18 cellular contexts compared by ENCODE assay signal in the genomic region with DNA sequence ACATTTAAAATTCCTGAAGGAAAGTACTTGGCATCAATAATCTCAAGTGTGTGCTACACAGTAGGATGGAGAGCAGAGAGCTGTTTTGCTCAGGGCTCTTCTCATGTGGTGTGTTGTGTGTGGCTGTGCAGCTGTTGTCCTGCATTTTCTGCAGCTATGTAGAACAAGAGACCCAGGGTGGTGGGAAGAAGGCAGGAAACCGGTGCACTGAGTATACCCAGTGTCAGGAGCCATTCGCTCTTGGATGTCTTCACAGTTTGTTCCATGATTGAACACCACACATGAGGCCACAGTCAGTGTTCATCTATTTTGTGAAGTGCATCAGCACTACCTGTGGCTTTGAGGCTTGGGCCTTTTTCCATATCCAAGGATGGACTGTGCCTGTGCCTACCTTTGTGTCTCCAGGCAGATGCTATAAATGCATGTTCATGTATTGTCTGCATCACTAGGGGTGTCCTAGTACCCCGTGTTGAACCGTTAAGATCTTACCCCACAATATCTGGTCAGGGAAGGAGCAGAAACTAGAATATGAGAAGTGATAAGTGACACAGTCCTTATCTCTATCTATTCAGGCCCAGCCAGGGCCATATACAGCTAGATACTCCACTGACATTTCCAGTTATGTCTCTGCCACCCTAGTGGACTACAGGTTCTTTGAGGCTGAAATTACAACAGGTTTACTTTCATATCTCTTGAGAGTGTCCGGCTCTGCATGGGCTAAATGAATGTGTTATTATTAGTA.
"Had no signal": no experiment of that assay in that cellular context is flagged by ENCODE, and none has a peak within 500 bp of the region (broad histone marks: within the 10 kb centered on the region; RNA-seq: fewer than 3 reads in every experiment).

No MANE protein-coding gene starts in this region.

- H3K4me3 Mint-ChIP-seq: mesothelial cell of epicardium; naive B cell; natural killer cell; nephron progenitor cell; neural progenitor cell; stimulated activated naive CD8-positive, alpha-beta T cell treated with anti-CD3 and anti-CD28 coated beads, Interleukin-15, Interleukin-2, amounts not matched to agents 100 ng/mL and 50 ng/mL, for 24 hours had no signal

- H3K4me1 Mint-ChIP-seq: mesothelial cell of epicardium, naive B cell, natural killer cell, nephron progenitor cell, neural progenitor cell had no signal

- ATAC-seq: right lobe of liver, upper lobe of right lung had no signal

- H3K27me3 Mint-ChIP-seq: naive B cell; stimulated activated naive CD8-positive, alpha-beta T cell treated with anti-CD3 and anti-CD28 coated beads, Interleukin-15, Interleukin-2, amounts not matched to agents 100 ng/mL and 50 ng/mL, for 24 hours had no signal

- H3K36me3 Mint-ChIP-seq: naive B cell, neural progenitor cell had no signal

- H3K27ac Mint-ChIP-seq: mesothelial cell of epicardium; naive B cell; natural killer cell; nephron progenitor cell; neural progenitor cell; stimulated activated naive CD8-positive, alpha-beta T cell treated with anti-CD3 and anti-CD28 coated beads, Interleukin-15, Interleukin-2, amounts not matched to agents 100 ng/mL and 50 ng/mL, for 24 hours had no signal

- DNase-seq: islet precursor cell; left ventricle myocardium inferior; mesendoderm; naive B cell; natural killer cell; nephron progenitor cell; occipital lobe; right lobe of liver; stimulated activated CD4-positive, alpha-beta T cell treated with anti-CD3 and anti-CD28 coated beads, Interleukin-1b, Interleukin-23, amount 100 ng/mL, for 48 hours; stimulated activated CD4-positive, alpha-beta T cell treated with anti-CD3 and anti-CD28 coated beads, Interleukin-4, amount 100 ng/mL, for 1 hour; stimulated activated naive CD4-positive, alpha-beta T cell; tibial artery; trophoblast cell; upper lobe of right lung; uterus had no signal
